26 cellular contexts compared by ENCODE assay signal in the genomic region with DNA sequence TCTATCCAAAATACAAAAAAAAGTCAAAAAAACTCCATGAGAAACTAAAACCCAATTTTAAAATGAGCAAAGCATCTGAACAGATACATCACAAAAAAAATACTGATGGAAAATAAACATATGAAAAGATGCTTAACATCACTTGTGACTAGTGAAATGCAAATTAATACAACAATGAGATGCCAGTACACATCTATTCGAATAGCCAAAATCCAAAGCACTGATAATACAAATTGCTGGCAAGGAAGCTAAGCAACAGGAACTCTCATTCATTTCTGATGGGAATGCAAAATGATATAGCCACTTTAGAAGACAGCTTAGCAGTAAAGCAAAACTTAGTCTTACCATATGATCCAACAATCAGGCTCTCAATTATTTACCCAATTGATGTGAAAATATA.
DNase-seq lines count a peak whose midpoint lies in the region; ATAC-seq and TF ChIP-seq lines count a peak whose summit lies in the region.
"Had no signal": no experiment of that assay in that cellular context is flagged by ENCODE, and none has a peak within 500 bp of the region (broad histone marks: within the 10 kb centered on the region; RNA-seq: fewer than 3 reads in every experiment).

No MANE protein-coding gene starts in this region.

- no peak overlapping the region for H3K4me3 Mint-ChIP-seq in stimulated activated naive B cell treated with anti-CD40 and anti-IgM and Interleukin-4, amounts not matched to agents 10 μg/mL and 1 μg/mL and 100 μg/mL, for 72 hours

- peaks cover 0 to 6% of the 10 kb centered on the region in 2 donors for H3K9me3 Mint-ChIP-seq in stimulated activated naive B cell treated with anti-CD40 and anti-IgM and Interleukin-4, amounts not matched to agents 10 μg/mL and 1 μg/mL and 100 μg/mL, for 72 hours

- DNase-seq in NCI-H2171 treated with DMSO at 0.1 percent for 48 hours (lab: John Stamatoyannopoulos, UW) (peak; percentile 14), NCI-H2171 (lab: John Stamatoyannopoulos, UW) (no peak), brain microvascular endothelial cell (no peak), tibial artery (no peak), SIG-M5 (lab: John Stamatoyannopoulos, UW) (no peak), hypothalamus (lab: John Stamatoyannopoulos, UW) (no peak)
- no peak for DNase-seq in stimulated activated naive B cell treated with anti-CD40 and anti-IgM and Interleukin-4, amounts not matched to agents 10 μg/mL and 1 μg/mL and 100 μg/mL, for 72 hours
- DNase-seq: ACHN, Calu3, H7, Kasumi-1, NCI-H1092 treated with DMSO at 0.1 percent for 48 hours, NCI-H1436, NCI-H187 treated with DMSO at 0.1 percent for 48 hours, NCI-H2107, NCI-H2227 treated with DMSO at 0.1 percent for 48 hours, NCI-H69, SHP77, SK-N-SH had no signal

- no peak overlapping the region for H3K9ac ChIP-seq in muscle layer of colon (ENCODE audit: low read length)
- H3K9ac ChIP-seq: SK-N-SH had no signal

- no peaks in the 10 kb centered on the region for H3K36me3 Mint-ChIP-seq in stimulated activated naive B cell treated with anti-CD40 and anti-IgM and Interleukin-4, amounts not matched to agents 10 μg/mL and 1 μg/mL and 100 μg/mL, for 72 hours

- no peaks in the 10 kb centered on the region for H3K4me1 Mint-ChIP-seq in stimulated activated naive B cell treated with anti-CD40 and anti-IgM and Interleukin-4, amounts not matched to agents 10 μg/mL and 1 μg/mL and 100 μg/mL, for 72 hours

- no peak overlapping the region for H3K27ac Mint-ChIP-seq in stimulated activated naive B cell treated with anti-CD40 and anti-IgM and Interleukin-4, amounts not matched to agents 10 μg/mL and 1 μg/mL and 100 μg/mL, for 72 hours

- H3K27ac ChIP-seq in brain microvascular endothelial cell, result peak overlapping the region; percentile 83
- peak overlapping the region; percentile 7 for H3K27ac ChIP-seq in muscle layer of colon (ENCODE audit: low read depth, low read length)
- peak overlapping the region; percentile 72 to 79 for H3K27ac ChIP-seq in tibial artery
- H3K27ac ChIP-seq: 22Rv1, HL-60, RWPE1 had no signal

- intact Hi-C loops in tibial artery (cut with DNase I; ENCODE audit: low total_unique reads), result no loop called here

- H3K4me3 ChIP-seq in brain microvascular endothelial cell (ENCODE audit: low read depth, low read length) (no peak overlapping the region), muscle layer of colon (ENCODE audit: low read depth in 1 of 2, low read length in 2 of 2) (no peak overlapping the region), tibial artery (no peak overlapping the region)
- H3K4me3 ChIP-seq: K562 had no signal

- ATAC-seq in stimulated activated naive B cell treated with anti-CD40 and anti-IgM and Interleukin-4, amounts not matched to agents 10 μg/mL and 1 μg/mL and 100 μg/mL, for 72 hours (replicated peaks), result no peak
- ATAC-seq: HepG2, K562, Panc1 had no signal

- TF ChIP-seq CTCF in brain microvascular endothelial cell (IDR thresholded peaks at IDR 0.05; ENCODE audit: low read depth, low read length, missing control alignments), result no peak
- no peak for TF ChIP-seq CTCF in tibial artery (IDR thresholded peaks at IDR 0.05)

- no peaks in the 10 kb centered on the region for H3K36me3 ChIP-seq in brain microvascular endothelial cell (replicated peaks)
- no peaks in the 10 kb centered on the region for H3K36me3 ChIP-seq in muscle layer of colon (ENCODE audit: insufficient read depth, low read length)
- no peaks in the 10 kb centered on the region for H3K36me3 ChIP-seq in tibial artery

- H3K9me3 ChIP-seq in muscle layer of colon (ENCODE audit: low read length) (no peaks in the 10 kb centered on the region), tibial artery (peaks cover 0 to 5% (median 0%) of the 10 kb centered on the region in 3 donors)
- H3K9me3 ChIP-seq: SK-N-SH had no signal

- in situ Hi-C loops in brain microvascular endothelial cell (cut with HindIII; ENCODE audit: low pct_ligation_motif_present, low sequenced_read_pairs), result no loop called here

- H3K27me3 Mint-ChIP-seq in stimulated activated naive B cell treated with anti-CD40 and anti-IgM and Interleukin-4, amounts not matched to agents 10 μg/mL and 1 μg/mL and 100 μg/mL, for 72 hours, result peaks cover 6 to 8% of the 10 kb centered on the region in 2 donors

- H3K27me3 ChIP-seq in brain microvascular endothelial cell (replicated peaks), result no peaks in the 10 kb centered on the region
- no peaks in the 10 kb centered on the region for H3K27me3 ChIP-seq in muscle layer of colon (ENCODE audit: control insufficient read depth in 1 of 2, insufficient read depth in 2 of 2, low read length in 2 of 2)
- H3K27me3 ChIP-seq in tibial artery, result no peaks in the 10 kb centered on the region

- H3K4me1 ChIP-seq in muscle layer of colon (ENCODE audit: insufficient read depth, low read length), result peaks cover 23% of the 10 kb centered on the region
- H3K4me1 ChIP-seq in tibial artery, result peaks cover 0 to 62% (median 10%) of the 10 kb centered on the region in 4 donors

Comparison
In these comparisons a context has a peak if more than half of its experiments do, and no peak if none do; other contexts are left out.
1. H3K27ac ChIP-seq: peak in every context shown above with its lines; median percentile 83 in brain microvascular endothelial cell; 76 in tibial artery; 7 in muscle layer of colon.